ENCODE assay signal across 8 cellular contexts in genomic region chr20:38032585-38033329, GRCh38. TPM values are rescaled to one million over a fixed set of nuclear protein-coding genes. Genes with fewer than 3 reads are reported as not detected.
DNase-seq lines count a peak whose midpoint lies in the region; ATAC-seq and TF ChIP-seq lines count a peak whose summit lies in the region.

No MANE protein-coding gene starts in this region.

- H4K20me1 ChIP-seq in mammary epithelial cell (ENCODE audit: insufficient read depth, low read length), result no peaks in the 10 kb centered on the region

- H3K9me3 ChIP-seq in mammary epithelial cell (replicated peaks; ENCODE audit: insufficient read depth, low read length) (no peaks in the 10 kb centered on the region), right lobe of liver (no peaks in the 10 kb centered on the region)

- no peaks in the 10 kb centered on the region for H3K9me3 Mint-ChIP-seq in activated T-cell treated with anti-CD3 and anti-CD28 coated beads, Interleukin-2, amount 50 U/mL, for 24 hours
- no peaks in the 10 kb centered on the region for H3K9me3 Mint-ChIP-seq in stimulated activated naive CD8-positive, alpha-beta T cell treated with anti-CD3 and anti-CD28 coated beads, Interleukin-15, amount 100 ng/mL, for 72 hours

- in situ Hi-C loops in mammary epithelial cell (cut with MboI; ENCODE audit: low sequenced_read_pairs in 2 of 2), result no loop called here

- WGBS in mammary epithelial cell (ENCODE audit: low coverage, missing lambda C conversion rate), result 28% methylated on average over 23 of the region's 28 CpGs
- WGBS in right lobe of liver (ENCODE audit: insufficient coverage, low coverage, low lambda C conversion rate, missing lambda C conversion rate), result 26% methylated on average over 21 of the region's 28 CpGs

- intact Hi-C loops in mammary epithelial cell (cut with micrococcal nuclease), result no loop called here
- intact Hi-C loops in right lobe of liver (cut with DNase I), result no loop called here

- TF ChIP-seq POLR2A in right lobe of liver (IDR thresholded peaks at IDR 0.05), result no peak

- H3K4me3 ChIP-seq in mammary epithelial cell (replicated peaks in 1 of 3; ENCODE audit: insufficient read depth in 1 of 3, low read depth in 2 of 3, low read length in 3 of 3), result peak overlapping the region; percentile 88 to 97 (median 95)
- H3K4me3 ChIP-seq in right lobe of liver, result peak overlapping the region; percentile 62 to 96 (median 91)

- H3K79me2 ChIP-seq in mammary epithelial cell (ENCODE audit: insufficient read depth, low read length), result peaks cover 100% of the 10 kb centered on the region

- TSS peak; percentile 66 for BruUV-seq in mammary epithelial cell (replicated peaks; lab: Mats Ljungman, UMichigan)

- peak overlapping the region; percentile 96 for H3K9ac ChIP-seq in mammary epithelial cell (ENCODE audit: insufficient read depth, low read length)

- peak overlapping the region; percentile 94 for H2AFZ ChIP-seq in mammary epithelial cell (ENCODE audit: low read depth, low read length)

- H3K27ac Mint-ChIP-seq in activated T-cell treated with anti-CD3 and anti-CD28 coated beads, Interleukin-2, amount 50 U/mL, for 24 hours, result peak overlapping the region; percentile 100
- peak overlapping the region; percentile 99 to 100 for H3K27ac Mint-ChIP-seq in stimulated activated naive CD8-positive, alpha-beta T cell treated with anti-CD3 and anti-CD28 coated beads, Interleukin-15, amount 100 ng/mL, for 72 hours

- H3K27ac ChIP-seq in mammary epithelial cell (ENCODE audit: insufficient read depth, low read depth, low read length) (peak overlapping the region; percentile 88), right lobe of liver (peak overlapping the region; percentile 89 to 98 (median 94))

- peaks cover 79% of the 10 kb centered on the region for H3K4me1 Mint-ChIP-seq in activated T-cell treated with anti-CD3 and anti-CD28 coated beads, Interleukin-2, amount 50 U/mL, for 24 hours (ENCODE audit: low read depth)
- peaks cover 77% of the 10 kb centered on the region for H3K4me1 Mint-ChIP-seq in stimulated activated naive CD8-positive, alpha-beta T cell treated with anti-CD3 and anti-CD28 coated beads, Interleukin-15, amount 100 ng/mL, for 72 hours

- TF ChIP-seq CTCF in mammary epithelial cell (conservative IDR thresholded peaks at IDR 0.05 in 1 of 2, IDR thresholded peaks at IDR 0.05 in 1 of 2; ENCODE audit: extremely low read depth in 1 of 2, insufficient read depth in 1 of 2, low read depth in 1 of 2, low read length in 2 of 2), result no peak
- no peak for TF ChIP-seq CTCF in right lobe of liver (IDR thresholded peaks at IDR 0.05)

- H3K4me3 Mint-ChIP-seq in activated T-cell treated with anti-CD3 and anti-CD28 coated beads, Interleukin-2, amount 50 U/mL, for 24 hours, result peak overlapping the region; percentile 95
- H3K4me3 Mint-ChIP-seq in stimulated activated naive CD8-positive, alpha-beta T cell treated with anti-CD3 and anti-CD28 coated beads, Interleukin-15, amount 100 ng/mL, for 72 hours, result peak overlapping the region; percentile 91 to 96

- no peaks in the 10 kb centered on the region for H3K27me3 Mint-ChIP-seq in activated T-cell treated with anti-CD3 and anti-CD28 coated beads, Interleukin-2, amount 50 U/mL, for 24 hours
- H3K27me3 Mint-ChIP-seq in stimulated activated naive CD8-positive, alpha-beta T cell treated with anti-CD3 and anti-CD28 coated beads, Interleukin-15, amount 100 ng/mL, for 72 hours, result no peaks in the 10 kb centered on the region

- ATAC-seq in HG02588 (IDR thresholded peaks at IDR 0.05; ENCODE audit: unreplicated experiment) (peak; percentile 52), right lobe of liver (peak; percentile 50 to 58 (median 54))
- peak; percentile 69 for ATAC-seq in stimulated activated naive CD8-positive, alpha-beta T cell treated with anti-CD3 and anti-CD28 coated beads, Interleukin-15, amount 100 ng/mL, for 72 hours

- dilution Hi-C loops in mammary epithelial cell (cut with HindIII; ENCODE audit: low sequenced_read_pairs), result no loop called here

- CTCF ChIA-PET in mammary epithelial cell (lab: Charles Lee; ENCODE audit: low non-redundant PET), result no interaction called here

- H3K36me3 ChIP-seq in mammary epithelial cell (ENCODE audit: insufficient read depth, low read length) (peaks cover 3% of the 10 kb centered on the region), right lobe of liver (no peaks in the 10 kb centered on the region)

- H3K36me3 Mint-ChIP-seq in activated T-cell treated with anti-CD3 and anti-CD28 coated beads, Interleukin-2, amount 50 U/mL, for 24 hours (ENCODE audit: low read depth), result peaks cover 87% of the 10 kb centered on the region

- H3K4me1 ChIP-seq in mammary epithelial cell (ENCODE audit: insufficient read depth, low read length) (peaks cover 31% of the 10 kb centered on the region), right lobe of liver (peaks cover 0 to 43% (median 6%) of the 10 kb centered on the region in 4 donors)

- H3K27me3 ChIP-seq in mammary epithelial cell (ENCODE audit: insufficient read depth, low read length), result no peaks in the 10 kb centered on the region
- H3K27me3 ChIP-seq in right lobe of liver, result no peaks in the 10 kb centered on the region

- peak overlapping the region; percentile 86 for H3K4me2 ChIP-seq in mammary epithelial cell (ENCODE audit: insufficient read depth, low read depth, low read length)

- no peak for DNase-seq in activated T-cell treated with anti-CD3 and anti-CD28 coated beads, Interleukin-2, amount 50 U/mL, for 24 hours
- DNase-seq in activated T-cell treated with anti-CD3 and anti-CD28 coated beads for 4 hours (no peak), NCI-H2196 (lab: John Stamatoyannopoulos, UW; ENCODE audit: unreplicated experiment) (peak; percentile 78), mammary epithelial cell (no peak), right lobe of liver (no peak), OCI-M2 (lab: John Stamatoyannopoulos, UW; ENCODE audit: unreplicated experiment) (no peak)
- DNase-seq in stimulated activated naive CD8-positive, alpha-beta T cell treated with anti-CD3 and anti-CD28 coated beads, Interleukin-15, amount 100 ng/mL, for 72 hours, result no peak

RNA-seq across cellular contexts. Expression of gene TTI1, which starts 0.5 kb away (rescaled TPM):
- total RNA-seq in mammary epithelial cell, result 10 to 100 TPM; 18.0 to 24.3 TPM
- polyA plus RNA-seq in mammary epithelial cell, result 20.4 TPM
- polyA minus RNA-seq in mammary epithelial cell, result 25.5 TPM
- 10 to 100 TPM in 4 of 6 experiments, 1 to 10 TPM in 2; 8.6 to 14.3 (median 11.3) TPM for total RNA-seq in right lobe of liver

RNA-seq across cellular contexts. Expression of gene RPRD1B, which starts 0.8 kb away (rescaled TPM):
- total RNA-seq in mammary epithelial cell, result 10 to 100 TPM; 18.3 to 32.7 TPM
- 17.0 TPM for polyA plus RNA-seq in mammary epithelial cell
- polyA minus RNA-seq in mammary epithelial cell, result 25.0 TPM
- 100 to 1,000 TPM in 1 of 6 experiments, 10 to 100 TPM in 5; 25.0 to 153 (median 37.9) TPM for total RNA-seq in right lobe of liver
